Comparison of ENCODE assay signal across 8 cellular contexts in genomic region chr5:146446861-146447733, GRCh38.
DNase-seq lines count a peak whose midpoint lies in the region; ATAC-seq and TF ChIP-seq lines count a peak whose summit lies in the region.

Gene TCERG1, plus strand, starts transcription at chr5:146447333. Its CDS starts 17 bp downstream, at chr5:146447350.

- H3K9me3 ChIP-seq in RWPE2 (ENCODE audit: severe bottlenecking) = no peaks in the 10 kb centered on the region

- H3K4me3 ChIP-seq in LNCaP clone FGC (ENCODE audit: low read depth, low read length) = peak within 1 kb of the TSS; percentile 98
- H3K4me3 ChIP-seq in RWPE2 (ENCODE audit: severe bottlenecking) = peak within 1 kb of the TSS; percentile 95
- peak within 1 kb of the TSS; percentile 95 for H3K4me3 ChIP-seq in fibroblast of pulmonary artery (replicated peaks; ENCODE audit: low read depth, low read length)

- peak within 1 kb of the TSS; percentile 93 to 100 (median 99) for H3K4me3 Mint-ChIP-seq in nephron
- peak within 1 kb of the TSS; percentile 89 to 100 for H3K4me3 Mint-ChIP-seq in stimulated activated naive CD8-positive, alpha-beta T cell treated with anti-CD3 and anti-CD28 coated beads, Interleukin-15, amount 100 ng/mL, for 72 hours

- H3K9me3 Mint-ChIP-seq in nephron = no peaks in the 10 kb centered on the region
- H3K9me3 Mint-ChIP-seq in stimulated activated naive CD8-positive, alpha-beta T cell treated with anti-CD3 and anti-CD28 coated beads, Interleukin-15, amount 100 ng/mL, for 72 hours = no peaks in the 10 kb centered on the region

- peak; percentile 88 for ATAC-seq in RWPE2 (ENCODE audit: low read depth)
- peak; percentile 91 for ATAC-seq in stimulated activated naive CD8-positive, alpha-beta T cell treated with anti-CD3 and anti-CD28 coated beads, Interleukin-15, amount 100 ng/mL, for 72 hours

- DNase-seq in EL (peak; percentile 100), GOT3 (lab: John Stamatoyannopoulos, UW) (peak; percentile 99), LNCaP clone FGC (ENCODE audit: low read depth) (peak; percentile 100), RWPE2 (ENCODE audit: low spot score) (peak; percentile 100), fibroblast of pulmonary artery (ENCODE audit: low read depth) (peak; percentile 100)
- DNase-seq in activated T-helper 9 cell treated with anti-CD3 and anti-CD28 coated beads, Interleukin-2, amount 50 U/mL, for 16 hours (ENCODE audit: low read depth) = peak; percentile 96
- DNase-seq in stimulated activated naive CD8-positive, alpha-beta T cell treated with anti-CD3 and anti-CD28 coated beads, Interleukin-15, amount 100 ng/mL, for 72 hours = peak; percentile 97 to 99

- no peaks in the 10 kb centered on the region for H3K36me3 Mint-ChIP-seq in nephron (ENCODE audit: low read depth)

- H3K27ac ChIP-seq in RWPE2 (ENCODE audit: poor library complexity, severe bottlenecking) = peak within 1 kb of the TSS; percentile 81

- H3K27me3 ChIP-seq in RWPE2 (ENCODE audit: insufficient read depth, poor library complexity, severe bottlenecking) = no peaks in the 10 kb centered on the region

- peak; percentile 80 for TF ChIP-seq CTCF in LNCaP clone FGC (IDR thresholded peaks at IDR 0.05; ENCODE audit: control insufficient read depth, extremely low read depth, insufficient read depth)
- peak; percentile 99 for TF ChIP-seq CTCF in RWPE2 (IDR thresholded peaks at IDR 0.05; ENCODE audit: poor library complexity, severe bottlenecking)
- peak; percentile 58 for TF ChIP-seq CTCF in fibroblast of pulmonary artery (IDR thresholded peaks at IDR 0.05; ENCODE audit: low read length, missing control alignments)
- peak; percentile 77 to 83 (median 77) for TF ChIP-seq CTCF in nephron (IDR thresholded peaks at IDR 0.05; ENCODE audit: unreplicated experiment in 3 of 3)

- H3K4me1 Mint-ChIP-seq in nephron = peaks cover 29% of the 10 kb centered on the region
- peaks cover 37% of the 10 kb centered on the region for H3K4me1 Mint-ChIP-seq in stimulated activated naive CD8-positive, alpha-beta T cell treated with anti-CD3 and anti-CD28 coated beads, Interleukin-15, amount 100 ng/mL, for 72 hours

- peak within 1 kb of the TSS; percentile 90 to 99 (median 98) for H3K27ac Mint-ChIP-seq in nephron
- peak within 1 kb of the TSS; percentile 99 to 100 for H3K27ac Mint-ChIP-seq in stimulated activated naive CD8-positive, alpha-beta T cell treated with anti-CD3 and anti-CD28 coated beads, Interleukin-15, amount 100 ng/mL, for 72 hours

- peaks cover 23% of the 10 kb centered on the region for H3K36me3 ChIP-seq in RWPE2 (ENCODE audit: low read depth)

- H3K27me3 Mint-ChIP-seq in nephron (ENCODE audit: low read depth) = no peaks in the 10 kb centered on the region
- H3K27me3 Mint-ChIP-seq in stimulated activated naive CD8-positive, alpha-beta T cell treated with anti-CD3 and anti-CD28 coated beads, Interleukin-15, amount 100 ng/mL, for 72 hours = no peaks in the 10 kb centered on the region

- H3K4me1 ChIP-seq in RWPE2 (ENCODE audit: insufficient read depth, poor library complexity, severe bottlenecking) = peaks cover 32% of the 10 kb centered on the region

Comparison
In these comparisons a context has a peak if more than half of its experiments do, and no peak if none do; other contexts are left out.
1. Peak in every context shown above with its lines: DNase-seq, ATAC-seq, H3K4me3 ChIP-seq and H3K27ac ChIP-seq.